In the genomic region with DNA sequence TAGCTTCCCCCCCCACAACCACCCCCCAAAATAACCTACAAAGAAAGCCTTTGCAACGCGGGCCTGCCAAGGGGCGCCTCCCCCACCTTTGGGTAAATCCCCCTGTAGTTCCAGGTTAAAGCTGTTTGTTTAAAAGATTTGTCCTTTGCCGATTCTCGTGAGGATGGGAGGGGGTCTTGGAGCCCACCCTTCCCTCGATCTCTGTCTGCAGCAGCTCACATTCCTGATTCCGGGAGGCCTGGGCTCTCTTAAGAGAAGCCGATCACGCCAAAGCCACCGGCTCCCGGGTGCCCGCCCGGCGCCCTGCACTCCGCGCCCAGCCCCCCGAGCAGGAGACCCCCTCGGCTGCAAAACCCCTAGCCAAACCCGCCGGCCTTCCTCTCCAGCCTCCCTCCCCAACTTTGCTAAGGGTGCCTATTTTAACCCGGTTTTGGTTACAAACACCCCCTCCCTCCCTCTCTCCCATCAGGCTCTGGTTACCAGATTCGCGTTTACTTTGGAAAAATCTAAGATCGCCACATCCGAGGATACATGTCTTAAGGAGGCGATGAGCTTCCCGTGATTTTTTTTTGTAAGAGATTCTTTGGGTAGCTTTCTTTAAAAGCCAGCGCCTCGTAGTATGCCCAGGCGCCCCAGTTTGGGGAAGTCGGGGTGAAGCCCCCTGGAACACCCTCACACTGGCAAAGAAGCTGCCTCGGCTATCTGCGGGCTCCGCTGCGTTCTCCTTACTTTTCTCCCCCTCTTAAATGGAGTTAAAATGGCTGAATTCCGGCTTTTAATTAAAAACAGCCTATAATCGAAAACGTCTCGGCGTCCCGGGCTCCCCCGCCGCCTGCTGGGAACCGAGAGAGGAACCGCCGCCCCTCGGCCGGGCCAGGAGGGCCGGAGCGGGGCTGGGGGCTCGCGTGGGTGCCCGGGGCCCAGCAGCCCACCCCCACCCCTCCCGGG, we compare ENCODE assay signal across 8 cellular contexts. TPM values are rescaled to one million over a fixed set of nuclear protein-coding genes. Genes with fewer than 3 reads are reported as not detected.
DNase-seq lines count a peak whose midpoint lies in the region; ATAC-seq and TF ChIP-seq lines count a peak whose summit lies in the region.

No MANE protein-coding gene starts in this region.

- H3K9me3 ChIP-seq in BLaER1 (no peaks in the 10 kb centered on the region), HEK293 (ENCODE audit: control insufficient read depth, insufficient read depth, low read depth, low read length) (no peaks in the 10 kb centered on the region)

- H3K27ac Mint-ChIP-seq in activated CD4-positive, alpha-beta memory T cell treated with anti-CD3 and anti-CD28 coated beads, Interleukin-2, amount 10 ng/mL, durations not matched to agents 7 days and 5 days = no peak overlapping the region
- peak overlapping the region; percentile 98 for H3K27ac Mint-ChIP-seq in osteocyte (ENCODE audit: unreplicated experiment)

- H3K4me2 ChIP-seq in BLaER1 = peak overlapping the region; percentile 99

- CTCF ChIA-PET in HEK293 (lab: Yijun Ruan, JAX) = interaction anchor here (0.5 to 1.0 kb wide), 6 partner anchors 11 to 204 kb away, joined by 3 to 6 read pairs (median 3); no protein-coding TSS in a partner anchor
- CTCF ChIA-PET in activated CD4-positive, alpha-beta memory T cell treated with anti-CD3 and anti-CD28 coated beads, Interleukin-2, amount 10 ng/mL, durations not matched to agents 7 days and 5 days (lab: Charles Lee) = interaction anchor here (0.6 to 2.9 kb wide), 4 partner anchors 13 to 182 kb away, joined by 3 to 19 read pairs (median 4); no protein-coding TSS in a partner anchor

- H3K4me1 ChIP-seq in BLaER1 = peaks cover 72% of the 10 kb centered on the region
- H3K4me1 ChIP-seq in HEK293 (ENCODE audit: control insufficient read depth, insufficient read depth, low read length) = peaks cover 16% of the 10 kb centered on the region

- H3K9ac ChIP-seq in BLaER1 = no peak overlapping the region

- ATAC-seq in GM19452 (IDR thresholded peaks at IDR 0.05; ENCODE audit: unreplicated experiment) = no peak

- H3K36me3 ChIP-seq in BLaER1 = no peaks in the 10 kb centered on the region
- H3K36me3 ChIP-seq in HEK293 (ENCODE audit: control insufficient read depth in 2 of 2, insufficient read depth in 1 of 2, low read length in 2 of 2) = no peaks in the 10 kb centered on the region

- no peaks in the 10 kb centered on the region for H3K9me3 Mint-ChIP-seq in activated CD4-positive, alpha-beta memory T cell treated with anti-CD3 and anti-CD28 coated beads, Interleukin-2, amount 10 ng/mL, durations not matched to agents 7 days and 5 days
- no peaks in the 10 kb centered on the region for H3K9me3 Mint-ChIP-seq in osteocyte (ENCODE audit: unreplicated experiment)

- H4K20me1 ChIP-seq in BLaER1 = peaks cover 94% of the 10 kb centered on the region

- H3K4me1 Mint-ChIP-seq in activated CD4-positive, alpha-beta memory T cell treated with anti-CD3 and anti-CD28 coated beads, Interleukin-2, amount 10 ng/mL, durations not matched to agents 7 days and 5 days = peaks cover 46% of the 10 kb centered on the region
- peaks cover 19% of the 10 kb centered on the region for H3K4me1 Mint-ChIP-seq in osteocyte (ENCODE audit: unreplicated experiment)

- POLR2A ChIA-PET in HEK293 (lab: Yijun Ruan, JAX) = interaction anchor here (0.6 to 2.1 kb wide), 9 partner anchors 10 to 449 kb away, joined by 3 to 5 read pairs (median 4); no protein-coding TSS in a partner anchor
- POLR2A ChIA-PET in activated CD4-positive, alpha-beta memory T cell treated with anti-CD3 and anti-CD28 coated beads, Interleukin-2, amount 10 ng/mL, durations not matched to agents 7 days and 5 days (lab: Charles Lee) = interaction anchor here (0.5 to 3.7 kb wide), 4 partner anchors 22 to 102 kb away, joined by 3 to 31 read pairs (median 4); no protein-coding TSS in a partner anchor

- peaks cover 9% of the 10 kb centered on the region for H3K36me3 Mint-ChIP-seq in activated CD4-positive, alpha-beta memory T cell treated with anti-CD3 and anti-CD28 coated beads, Interleukin-2, amount 10 ng/mL, durations not matched to agents 7 days and 5 days (ENCODE audit: low read depth)
- H3K36me3 Mint-ChIP-seq in osteocyte (ENCODE audit: unreplicated experiment) = peaks cover 10% of the 10 kb centered on the region

- H3K27me3 ChIP-seq in BLaER1 = peaks cover 98% of the 10 kb centered on the region

- peaks cover 78% of the 10 kb centered on the region for H3K27me3 Mint-ChIP-seq in activated CD4-positive, alpha-beta memory T cell treated with anti-CD3 and anti-CD28 coated beads, Interleukin-2, amount 10 ng/mL, durations not matched to agents 7 days and 5 days
- no peaks in the 10 kb centered on the region for H3K27me3 Mint-ChIP-seq in osteocyte (ENCODE audit: unreplicated experiment)

- DNase-seq in activated CD4-positive, alpha-beta memory T cell treated with anti-CD3 and anti-CD28 coated beads, Interleukin-2, amount 10 ng/mL, durations not matched to agents 7 days and 5 days = no peak
- DNase-seq in foreskin fibroblast = peak in 1 of 2 donors; percentile 76
- DNase-seq in osteocyte (ENCODE audit: extremely low spot score, unreplicated experiment) = no peak
- DNase-seq in NCI-H2081 (lab: John Stamatoyannopoulos, UW) = no peak
- DNase-seq in MV-4-11 (lab: John Stamatoyannopoulos, UW) = no peak

- H3K27ac ChIP-seq in BLaER1 (no peak overlapping the region), HEK293 (ENCODE audit: extremely low read depth, low read depth, low read length) (peak overlapping the region; percentile 100)

- H3K4me3 Mint-ChIP-seq in activated CD4-positive, alpha-beta memory T cell treated with anti-CD3 and anti-CD28 coated beads, Interleukin-2, amount 10 ng/mL, durations not matched to agents 7 days and 5 days = peak overlapping the region; percentile 56
- H3K4me3 Mint-ChIP-seq in osteocyte (ENCODE audit: unreplicated experiment) = peak overlapping the region; percentile 89

- H3K4me3 ChIP-seq in BLaER1 (peak overlapping the region; percentile 66), HEK293 (ENCODE audit: low read depth, low read length) (peak overlapping the region; percentile 69), foreskin fibroblast (ENCODE audit: low read depth in 1 of 2, low read length in 2 of 2) (peak overlapping the region; percentile 95 to 97)

- TF ChIP-seq CTCF in HEK293 (tag by site-specific recombination; IDR thresholded peaks at IDR 0.05) = no peak
- no peak for TF ChIP-seq CTCF in foreskin fibroblast (IDR thresholded peaks at IDR 0.05; ENCODE audit: low read depth, low read length)
- TF ChIP-seq CTCF in osteocyte (IDR thresholded peaks at IDR 0.05) = no peak

TF ChIP-seq in HEK293, 187 proteins besides CTCF, POLR2A, EP300 and RAD21 (continues in another document):
- TF ChIP-seq, protein P1, sequence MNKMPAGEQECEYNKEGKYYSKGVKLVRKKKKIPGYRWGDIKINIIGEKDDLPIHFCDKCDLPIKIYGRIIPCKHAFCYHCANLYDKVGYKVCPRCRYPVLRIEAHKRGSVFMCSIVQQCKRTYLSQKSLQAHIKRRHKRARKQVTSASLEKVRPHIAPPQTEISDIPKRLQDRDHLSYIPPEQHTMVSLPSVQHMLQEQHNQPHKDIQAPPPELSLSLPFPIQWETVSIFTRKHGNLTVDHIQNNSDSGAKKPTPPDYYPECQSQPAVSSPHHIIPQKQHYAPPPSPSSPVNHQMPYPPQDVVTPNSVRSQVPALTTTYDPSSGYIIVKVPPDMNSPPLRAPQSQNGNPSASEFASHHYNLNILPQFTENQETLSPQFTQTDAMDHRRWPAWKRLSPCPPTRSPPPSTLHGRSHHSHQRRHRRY (tag by site-specific recombination; IDR thresholded peaks at IDR 0.05) = no peak
- no peak for TF ChIP-seq ZNF548 (tag by site-specific recombination; IDR thresholded peaks at IDR 0.05)
- TF ChIP-seq ZNF169 (tag by site-specific recombination; IDR thresholded peaks at IDR 0.05) = no peak
- TF ChIP-seq ZBTB17 (tag by site-specific recombination; IDR thresholded peaks at IDR 0.05) = peak; percentile 52
- peak; percentile 49 for TF ChIP-seq GLIS2 (tag by site-specific recombination; IDR thresholded peaks at IDR 0.05)
- TF ChIP-seq, protein P2, sequence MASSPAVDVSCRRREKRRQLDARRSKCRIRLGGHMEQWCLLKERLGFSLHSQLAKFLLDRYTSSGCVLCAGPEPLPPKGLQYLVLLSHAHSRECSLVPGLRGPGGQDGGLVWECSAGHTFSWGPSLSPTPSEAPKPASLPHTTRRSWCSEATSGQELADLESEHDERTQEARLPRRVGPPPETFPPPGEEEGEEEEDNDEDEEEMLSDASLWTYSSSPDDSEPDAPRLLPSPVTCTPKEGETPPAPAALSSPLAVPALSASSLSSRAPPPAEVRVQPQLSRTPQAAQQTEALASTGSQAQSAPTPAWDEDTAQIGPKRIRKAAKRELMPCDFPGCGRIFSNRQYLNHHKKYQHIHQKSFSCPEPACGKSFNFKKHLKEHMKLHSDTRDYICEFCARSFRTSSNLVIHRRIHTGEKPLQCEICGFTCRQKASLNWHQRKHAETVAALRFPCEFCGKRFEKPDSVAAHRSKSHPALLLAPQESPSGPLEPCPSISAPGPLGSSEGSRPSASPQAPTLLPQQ (tag by site-specific recombination; IDR thresholded peaks at IDR 0.05) = peak; percentile 94
- TF ChIP-seq, protein P3, sequence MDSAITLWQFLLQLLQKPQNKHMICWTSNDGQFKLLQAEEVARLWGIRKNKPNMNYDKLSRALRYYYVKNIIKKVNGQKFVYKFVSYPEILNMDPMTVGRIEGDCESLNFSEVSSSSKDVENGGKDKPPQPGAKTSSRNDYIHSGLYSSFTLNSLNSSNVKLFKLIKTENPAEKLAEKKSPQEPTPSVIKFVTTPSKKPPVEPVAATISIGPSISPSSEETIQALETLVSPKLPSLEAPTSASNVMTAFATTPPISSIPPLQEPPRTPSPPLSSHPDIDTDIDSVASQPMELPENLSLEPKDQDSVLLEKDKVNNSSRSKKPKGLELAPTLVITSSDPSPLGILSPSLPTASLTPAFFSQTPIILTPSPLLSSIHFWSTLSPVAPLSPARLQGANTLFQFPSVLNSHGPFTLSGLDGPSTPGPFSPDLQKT (IDR thresholded peaks at IDR 0.05; ENCODE audit: borderline replicate concordance, low read depth, low read length) = no peak
- no peak for TF ChIP-seq ZNF530 (tag by site-specific recombination; IDR thresholded peaks at IDR 0.05; ENCODE audit: low read depth)

RNA-seq across cellular contexts. Expression of a gene that starts 1.0 kb away (rescaled TPM):
- 10 to 100 TPM; 56.5 to 57.6 TPM for total RNA-seq in activated CD4-positive, alpha-beta memory T cell treated with anti-CD3 and anti-CD28 coated beads, Interleukin-2, amount 10 ng/mL, durations not matched to agents 7 days and 5 days
- 198 and 208 TPM in 2 replicates for total RNA-seq in osteocyte
